Comparison of ENCODE assay signal across 18 cellular contexts in genomic region chr1:193303849-193304248, GRCh38.
DNase-seq lines count a peak whose midpoint lies in the region; ATAC-seq and TF ChIP-seq lines count a peak whose summit lies in the region.
"Had no signal": no experiment of that assay in that cellular context is flagged by ENCODE, and none has a peak within 500 bp of the region (broad histone marks: within the 10 kb centered on the region; RNA-seq: fewer than 3 reads in every experiment).

No MANE protein-coding gene starts in this region.

- no TSS peak for BruUV-seq in IMR-90 (replicated peaks; lab: Mats Ljungman, UMichigan)
- BruUV-seq in Calu3 (replicated peaks; lab: Mats Ljungman, UMichigan) = no TSS peak

- no peak overlapping the region for H2BK5ac ChIP-seq in IMR-90 (ENCODE audit: low read depth, low read length, poor library complexity, severe bottlenecking)

- H3K36me3 Mint-ChIP-seq in Calu3 (ENCODE audit: insufficient read depth, unreplicated experiment) = no peaks in the 10 kb centered on the region
- H3K36me3 Mint-ChIP-seq: CD4-positive, CD25-positive, alpha-beta regulatory T cell; CD8-positive, alpha-beta T cell had no signal

- no peaks in the 10 kb centered on the region for H3K9me2 ChIP-seq in MM.1S (replicated peaks; ENCODE audit: insufficient read depth, low read length)

- H2AFZ ChIP-seq in IMR-90 (replicated peaks; ENCODE audit: low read length, poor library complexity) (no peak overlapping the region), MM.1S (ENCODE audit: low read length) (no peak overlapping the region)

- CTCF ChIA-PET in IMR-90 (lab: Yijun Ruan, JAX) = interaction anchor here (1.1 kb wide), 1 partner anchor 12 kb away, joined by 3 read pairs; no protein-coding TSS in a partner anchor
- CTCF ChIA-PET in Calu3 (lab: Charles Lee) = no interaction called here

- no peaks in the 10 kb centered on the region for H3K4me1 Mint-ChIP-seq in Calu3 (ENCODE audit: low read depth, unreplicated experiment)

- H3K4me3 ChIP-seq in IMR-90 (ENCODE audit: insufficient read depth, low read depth, low read length) = no peak overlapping the region
- H3K4me3 ChIP-seq in MM.1S (ENCODE audit: low read length) = no peak overlapping the region
- H3K4me3 ChIP-seq: BLaER1, HAP-1 had no signal

- intact Hi-C loops in IMR-90 (cut with micrococcal nuclease) (no loop called here), Calu3 (cut with micrococcal nuclease; ENCODE audit: unreplicated experiment) (no loop called here)

- H3K14ac ChIP-seq in IMR-90 (replicated peaks; ENCODE audit: low read depth, low read length) = no peak overlapping the region

- no peak overlapping the region for H2BK20ac ChIP-seq in IMR-90 (ENCODE audit: low read depth, low read length)

- POLR2A ChIA-PET in IMR-90 (lab: Charles Lee; ENCODE audit: unreplicated experiment) = no interaction called here

- H3F3A ChIP-seq in MM.1S (ENCODE audit: insufficient read depth, low read length) = peaks cover 6% of the 10 kb centered on the region

- H3K23ac ChIP-seq in IMR-90 (ENCODE audit: low read depth, low read length) = no peak overlapping the region

- H3K27ac ChIP-seq in IMR-90 (ENCODE audit: insufficient read depth, low read length) (no peak overlapping the region), MM.1S (ENCODE audit: low read length) (no peak overlapping the region), VCaP (peak overlapping the region; percentile 87)
- H3K27ac ChIP-seq: BLaER1, C4-2B had no signal

- H3K36me3 ChIP-seq in IMR-90 (ENCODE audit: control insufficient read depth, insufficient read depth, low read length) (no peaks in the 10 kb centered on the region), MM.1S (replicated peaks; ENCODE audit: insufficient read depth, low read length) (no peaks in the 10 kb centered on the region)
- H3K36me3 ChIP-seq: BLaER1, HAP-1 had no signal

- no peak overlapping the region for H3K9ac ChIP-seq in IMR-90 (ENCODE audit: low read depth, low read length)
- no peak overlapping the region for H3K9ac ChIP-seq in MM.1S (ENCODE audit: low read length)
- H3K9ac ChIP-seq: BLaER1 had no signal

- no peak overlapping the region for H4K91ac ChIP-seq in IMR-90 (ENCODE audit: insufficient read depth, low read depth, low read length)

- H3K4me1 ChIP-seq in IMR-90 (ENCODE audit: control insufficient read depth, insufficient read depth, low read length) (no peaks in the 10 kb centered on the region), MM.1S (ENCODE audit: low read length) (peaks cover 7% of the 10 kb centered on the region; the same call in 1 of the 2 replicates)
- H3K4me1 ChIP-seq: BLaER1, Caco-2, HAP-1 had no signal

- H3K27me3 ChIP-seq in IMR-90 (ENCODE audit: control insufficient read depth, insufficient read depth, low read length) (no peaks in the 10 kb centered on the region), MM.1S (replicated peaks; ENCODE audit: insufficient read depth, low read length) (no peaks in the 10 kb centered on the region)
- H3K27me3 ChIP-seq: BLaER1 had no signal

- H4K20me1 ChIP-seq in IMR-90 (ENCODE audit: insufficient read depth, low read length) (no peaks in the 10 kb centered on the region), MM.1S (ENCODE audit: insufficient read depth, low read length) (no peaks in the 10 kb centered on the region)
- H4K20me1 ChIP-seq: BLaER1 had no signal

- DNase-seq in IMR-90 (no peak), MM.1S (peak; percentile 50), RKO (ENCODE audit: low spot score) (no peak), Calu3 (no peak)
- DNase-seq: Caco-2; CD4-positive, CD25-positive, alpha-beta regulatory T cell; CD8-positive, alpha-beta T cell; DMS 273 treated with DMSO at 0.1 percent for 48 hours; DMS79; GF-D8; GOT3; HFFc6 had no signal

- H3K27ac Mint-ChIP-seq in Calu3 (ENCODE audit: unreplicated experiment) = no peak overlapping the region
- H3K27ac Mint-ChIP-seq: B cell; CD4-positive, CD25-positive, alpha-beta regulatory T cell; CD8-positive, alpha-beta T cell; HFFc6 had no signal

- ATAC-seq in IMR-90 (ENCODE audit: low read depth) (no peak), HG02763 (IDR thresholded peaks at IDR 0.05; ENCODE audit: unreplicated experiment) (no peak)
- ATAC-seq: CD8-positive, alpha-beta T cell had no signal

- H3K9me3 ChIP-seq in IMR-90 (ENCODE audit: control insufficient read depth, insufficient read depth, low read length) (no peaks in the 10 kb centered on the region), MM.1S (replicated peaks; ENCODE audit: insufficient read depth, low read length) (no peaks in the 10 kb centered on the region)
- H3K9me3 ChIP-seq: BLaER1, HAP-1 had no signal

- H3K4me2 ChIP-seq in IMR-90 (ENCODE audit: low read depth, low read length) = no peak overlapping the region
- 0 out of 2 replicates have a peak overlapping the region, but pooled peaks have one; percentile 2 for H3K4me2 ChIP-seq in MM.1S (ENCODE audit: low read depth, low read length)
- H3K4me2 ChIP-seq: BLaER1 had no signal

- no CpG with 5 or more reads among the region's 1 CpG for WGBS in IMR-90 (ENCODE audit: extremely low coverage in 2 of 2, insufficient read length in 1 of 2), 2 experiments

- H3K27me3 Mint-ChIP-seq in Calu3 (ENCODE audit: unreplicated experiment) = no peaks in the 10 kb centered on the region
- H3K27me3 Mint-ChIP-seq: CD4-positive, CD25-positive, alpha-beta regulatory T cell had no signal

- no peak overlapping the region for H3K4ac ChIP-seq in IMR-90 (ENCODE audit: low read depth, low read length)

- H2AK5ac ChIP-seq in IMR-90 (ENCODE audit: low read depth, low read length) = no peak overlapping the region

- H3K4me3 Mint-ChIP-seq in Calu3 (ENCODE audit: low read depth, unreplicated experiment) = no peak overlapping the region
- H3K4me3 Mint-ChIP-seq: B cell; CD4-positive, CD25-positive, alpha-beta regulatory T cell; CD8-positive, alpha-beta T cell; HFFc6 had no signal

- H3K9me3 Mint-ChIP-seq in Calu3 (ENCODE audit: low read depth, unreplicated experiment) = no peaks in the 10 kb centered on the region
- H3K9me3 Mint-ChIP-seq: CD8-positive, alpha-beta T cell; HFFc6 had no signal

- in situ Hi-C loops in IMR-90 (cut with MboI; ENCODE audit: low sequenced_read_pairs) = no loop called here

- no peaks in the 10 kb centered on the region for H3K9me1 ChIP-seq in IMR-90 (ENCODE audit: insufficient read depth, low read length)

- H3K79me2 ChIP-seq in MM.1S (ENCODE audit: low read length) = no peaks in the 10 kb centered on the region

- no peak overlapping the region for H2AK9ac ChIP-seq in IMR-90 (replicated peaks; ENCODE audit: low read depth, low read length, poor library complexity)

- no peak overlapping the region for H3K18ac ChIP-seq in IMR-90 (ENCODE audit: low read depth, low read length)

- no peak for TF ChIP-seq CTCF in IMR-90 (conservative IDR thresholded peaks at IDR 0.05; ENCODE audit: low read depth, low read length)
- no peak for TF ChIP-seq CTCF in MM.1S (IDR thresholded peaks at IDR 0.05; ENCODE audit: low read length)
- TF ChIP-seq CTCF in VCaP (conservative IDR thresholded peaks at IDR 0.05) = no peak
- no peak for TF ChIP-seq CTCF in Calu3 (IDR thresholded peaks at IDR 0.05; ENCODE audit: unreplicated experiment)

- no peak overlapping the region for H4K8ac ChIP-seq in IMR-90 (ENCODE audit: low read depth in 2 of 2, low read length in 2 of 2)

- no peak overlapping the region for H3K56ac ChIP-seq in IMR-90 (ENCODE audit: extremely low read depth, insufficient read depth, low read length)

- TF ChIP-seq RAD21 in IMR-90 (IDR thresholded peaks at IDR 0.05; ENCODE audit: low read length) = no peak

- H3K79me1 ChIP-seq in IMR-90 (ENCODE audit: low read depth in 1 of 2, low read length in 2 of 2) = no peaks in the 10 kb centered on the region

- no peak overlapping the region for H4K5ac ChIP-seq in IMR-90 (ENCODE audit: low read depth, low read length)

- H2BK15ac ChIP-seq in IMR-90 (ENCODE audit: low read depth, low read length) = no peak overlapping the region

- H2BK120ac ChIP-seq in IMR-90 (ENCODE audit: low read depth, low read length) = no peak overlapping the region

- dilution Hi-C loops in IMR-90 (cut with HindIII; ENCODE audit: low sequenced_read_pairs, unreplicated experiment) = no loop called here

- no peak for TF ChIP-seq POLR2A in IMR-90 (IDR thresholded peaks at IDR 0.05; ENCODE audit: low read depth, low read length)

TF ChIP-seq in IMR-90, 13 proteins besides CTCF, POLR2A, EP300 and RAD21:
- TF ChIP-seq MAFK (IDR thresholded peaks at IDR 0.05; ENCODE audit: low read depth, low read length) = peak; percentile 62
- no peak for TF ChIP-seq USF2 (IDR thresholded peaks at IDR 0.05; ENCODE audit: low read depth, low read length)
TF ChIP-seq in IMR-90: peak in this region for 1.
